ENCODE assay signal across 29 cellular contexts in genomic region chr5:159909126-159909525, GRCh38. TPM values are rescaled to one million over a fixed set of nuclear protein-coding genes. Genes with fewer than 3 reads are reported as not detected.
"Had no signal": no experiment of that assay in that cellular context is flagged by ENCODE, and none has a peak within 500 bp of the region (broad histone marks: within the 10 kb centered on the region; RNA-seq: fewer than 3 reads in every experiment).

No MANE protein-coding gene starts in this region.

- H3K27me3 ChIP-seq: colonic mucosa, upper lobe of left lung, vagina had no signal

- H3K27ac Mint-ChIP-seq: activated CD8-positive, alpha-beta T cell treated with anti-CD3 and anti-CD28 coated beads for 36 hours; activated naive CD4-positive, alpha-beta T cell treated with anti-CD3 and anti-CD28 coated beads, Interleukin-2, amount 50 U/mL, for 72 hours; mesothelial cell of epicardium; nephron progenitor cell; progenitor cell of endocrine pancreas; stimulated activated memory B cell treated with anti-CD40 and anti-IgM and Interleukin-4, amounts not matched to agents 10 μg/mL and 1 μg/mL and 100 μg/mL, for 72 hours; stimulated activated naive CD8-positive, alpha-beta T cell treated with anti-CD3 and anti-CD28 coated beads, Interleukin-15, amount 100 ng/mL, for 72 hours had no signal

- H3K4me2 ChIP-seq: smooth muscle cell had no signal

- H3K9me3 Mint-ChIP-seq: activated CD8-positive, alpha-beta T cell treated with anti-CD3 and anti-CD28 coated beads for 36 hours; activated naive CD4-positive, alpha-beta T cell treated with anti-CD3 and anti-CD28 coated beads, Interleukin-2, amount 50 U/mL, for 72 hours; activated T-cell treated with anti-CD3 and anti-CD28 coated beads, Interleukin-2, amount 50 U/mL, for 4 hours; mesothelial cell of epicardium; nephron progenitor cell; stimulated activated memory B cell treated with anti-CD40 and anti-IgM and Interleukin-4, amounts not matched to agents 10 μg/mL and 1 μg/mL and 100 μg/mL, for 72 hours; stimulated activated naive CD8-positive, alpha-beta T cell treated with anti-CD3 and anti-CD28 coated beads, Interleukin-15, amount 100 ng/mL, for 72 hours had no signal

- ATAC-seq: activated CD8-positive, alpha-beta T cell treated with anti-CD3 and anti-CD28 coated beads for 36 hours; activated naive CD4-positive, alpha-beta T cell treated with anti-CD3 and anti-CD28 coated beads, Interleukin-2, amount 50 U/mL, for 72 hours; activated T-cell treated with anti-CD3 and anti-CD28 coated beads, Interleukin-2, amount 50 U/mL, for 4 hours; sciatic nerve; stimulated activated memory B cell treated with anti-CD40 and anti-IgM and Interleukin-4, amounts not matched to agents 10 μg/mL and 1 μg/mL and 100 μg/mL, for 72 hours; stimulated activated naive CD8-positive, alpha-beta T cell treated with anti-CD3 and anti-CD28 coated beads, Interleukin-15, amount 100 ng/mL, for 72 hours had no signal

- FAIRE-seq: bronchial epithelial cell, frontal cortex, islet of Langerhans had no signal

- H3K36me3 ChIP-seq: colonic mucosa, left ventricle myocardium inferior, neutrophil, upper lobe of left lung, vagina had no signal

- H3K27ac ChIP-seq: colonic mucosa, dorsolateral prefrontal cortex, left ventricle myocardium inferior, neutrophil, upper lobe of left lung, vagina had no signal

- H3K27me3 Mint-ChIP-seq: stimulated activated memory B cell treated with anti-CD40 and anti-IgM and Interleukin-4, amounts not matched to agents 10 μg/mL and 1 μg/mL and 100 μg/mL, for 72 hours had no signal

- H3K36me3 Mint-ChIP-seq: activated naive CD4-positive, alpha-beta T cell treated with anti-CD3 and anti-CD28 coated beads, Interleukin-2, amount 50 U/mL, for 72 hours; mesothelial cell of epicardium; naive B cell; stimulated activated memory B cell treated with anti-CD40 and anti-IgM and Interleukin-4, amounts not matched to agents 10 μg/mL and 1 μg/mL and 100 μg/mL, for 72 hours had no signal

- DNase-seq: activated CD4-positive, alpha-beta T cell treated with anti-CD3 and anti-CD28 coated beads, Interleukin-2, amount 50 U/mL, for 1 hour; activated CD8-positive, alpha-beta T cell treated with anti-CD3 and anti-CD28 coated beads for 36 hours; activated naive CD4-positive, alpha-beta T cell; activated T-cell treated with anti-CD3 and anti-CD28 coated beads, Interleukin-2, amount 50 U/mL, for 4 hours; cerebellar nuclear complex; colonic mucosa; dorsolateral prefrontal cortex; effector memory CD4-positive, alpha-beta T cell; left ventricle myocardium inferior; naive B cell; nephron progenitor cell; stimulated activated CD4-positive, alpha-beta T cell treated with anti-CD3 and anti-CD28 coated beads, Interleukin-1b, Interleukin-23, amount 100 ng/mL, for 48 hours; stimulated activated CD4-positive, alpha-beta T cell treated with anti-CD3 and anti-CD28 coated beads, Interleukin-4, amount 100 ng/mL, for 4 hours; stimulated activated CD8-positive, alpha-beta memory T cell treated with anti-CD3 and anti-CD28 coated beads, Interleukin-4, amount 100 ng/mL, for 48 hours; stimulated activated naive CD8-positive, alpha-beta T cell treated with anti-CD3 and anti-CD28 coated beads, Interleukin-15, amount 100 ng/mL, for 72 hours; substantia nigra; T-helper 1 cell; upper lobe of left lung had no signal

- H3K4me1 Mint-ChIP-seq: naive B cell had no signal

- H3K4me3 ChIP-seq: colonic mucosa, dorsolateral prefrontal cortex, left ventricle myocardium inferior, smooth muscle cell, upper lobe of left lung, vagina had no signal

- H3K4me3 Mint-ChIP-seq: activated CD8-positive, alpha-beta T cell treated with anti-CD3 and anti-CD28 coated beads for 36 hours; activated T-cell treated with anti-CD3 and anti-CD28 coated beads, Interleukin-2, amount 50 U/mL, for 4 hours; mesothelial cell of epicardium; naive B cell; nephron progenitor cell; stimulated activated memory B cell treated with anti-CD40 and anti-IgM and Interleukin-4, amounts not matched to agents 10 μg/mL and 1 μg/mL and 100 μg/mL, for 72 hours; stimulated activated naive CD8-positive, alpha-beta T cell treated with anti-CD3 and anti-CD28 coated beads, Interleukin-15, amount 100 ng/mL, for 72 hours had no signal

- H3K9me3 ChIP-seq: colonic mucosa, left ventricle myocardium inferior, neutrophil, upper lobe of left lung, vagina had no signal

RNA-seq across cellular contexts. Expression of gene ADRA1B, which starts 7.2 kb away (rescaled TPM):
- total RNA-seq: activated CD8-positive, alpha-beta T cell treated with anti-CD3 and anti-CD28 coated beads for 36 hours; activated naive CD4-positive, alpha-beta T cell treated with anti-CD3 and anti-CD28 coated beads, Interleukin-2, amount 50 U/mL, for 72 hours had no signal
